Comparison of ENCODE assay signal across 19 cellular contexts in the genomic region with DNA sequence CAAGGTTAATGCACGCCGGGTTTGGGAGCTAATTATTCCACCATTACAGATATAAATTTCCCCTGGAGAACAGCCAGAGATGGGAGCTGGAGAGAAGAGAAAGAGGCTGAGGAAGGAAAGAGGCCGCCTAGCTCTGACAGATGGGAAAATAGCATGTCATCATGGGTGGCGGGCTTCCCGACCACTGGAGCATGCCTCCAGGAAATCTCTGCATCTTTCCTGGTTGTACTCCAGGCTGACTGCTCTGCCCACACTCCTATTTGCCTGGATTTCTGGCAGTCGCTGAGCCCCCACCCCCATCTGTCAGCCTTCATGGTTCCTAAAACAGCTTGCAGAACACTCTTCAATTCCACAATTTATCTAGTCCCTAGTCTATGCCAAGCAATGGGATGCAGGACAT. TPM values are rescaled to one million over a fixed set of nuclear protein-coding genes. Genes with fewer than 3 reads are reported as not detected.
"Had no signal": no experiment of that assay in that cellular context is flagged by ENCODE, and none has a peak within 500 bp of the region (broad histone marks: within the 10 kb centered on the region; RNA-seq: fewer than 3 reads in every experiment).

No MANE protein-coding gene starts in this region.

- DNase-seq: activated CD4-positive, CD25-positive, alpha-beta regulatory T cell treated with anti-CD3 and anti-CD28 coated beads, Interleukin-2, amount 50 U/mL, for 72 hours; activated naive CD4-positive, alpha-beta T cell treated with anti-CD3 and anti-CD28 coated beads for 36 hours; activated naive CD8-positive, alpha-beta T cell treated with anti-CD3 and anti-CD28 coated beads, Interleukin-2, amount 50 U/mL, for 24 hours; activated T-cell treated with anti-CD3 and anti-CD28 coated beads for 4 hours; aorta; dermis blood vessel endothelial cell; effector memory CD8-positive, alpha-beta T cell; foreskin melanocyte; head of caudate nucleus; immature natural killer cell; stimulated activated CD4-positive, alpha-beta T cell treated with anti-CD3 and anti-CD28 coated beads, Interleukin-2, amount 100 ng/mL, for 48 hours; stimulated activated naive CD4-positive, alpha-beta T cell; T1000 had no signal

- H3K36me3 Mint-ChIP-seq: immature natural killer cell; natural killer cell treated with Interleukin-12 subunit alpha and Interleukin-12 subunit beta and Interleukin-15 and Interleukin-18, amount 100 ng/mL, for 72 hours had no signal

- H3K9me3 Mint-ChIP-seq: activated naive CD4-positive, alpha-beta T cell treated with anti-CD3 and anti-CD28 coated beads for 36 hours; activated naive CD8-positive, alpha-beta T cell treated with anti-CD3 and anti-CD28 coated beads, Interleukin-2, amount 50 U/mL, for 24 hours; activated T-helper 17 cell treated with anti-CD3 and anti-CD28 coated beads, Interleukin-2, amount 50 U/mL, for 72 hours; effector memory CD8-positive, alpha-beta T cell; immature natural killer cell; natural killer cell treated with Interleukin-12 subunit alpha and Interleukin-12 subunit beta and Interleukin-15 and Interleukin-18, amount 100 ng/mL, for 72 hours had no signal

- H3K4me3 Mint-ChIP-seq: activated naive CD4-positive, alpha-beta T cell treated with anti-CD3 and anti-CD28 coated beads for 36 hours; activated naive CD8-positive, alpha-beta T cell treated with anti-CD3 and anti-CD28 coated beads, Interleukin-2, amount 50 U/mL, for 24 hours; activated T-helper 17 cell treated with anti-CD3 and anti-CD28 coated beads, Interleukin-2, amount 50 U/mL, for 72 hours; effector memory CD8-positive, alpha-beta T cell; immature natural killer cell; natural killer cell treated with Interleukin-12 subunit alpha and Interleukin-12 subunit beta and Interleukin-15 and Interleukin-18, amount 100 ng/mL, for 72 hours had no signal

- H3K27me3 Mint-ChIP-seq: activated naive CD8-positive, alpha-beta T cell treated with anti-CD3 and anti-CD28 coated beads, Interleukin-2, amount 50 U/mL, for 24 hours had no signal

- H3K4me1 Mint-ChIP-seq: activated naive CD8-positive, alpha-beta T cell treated with anti-CD3 and anti-CD28 coated beads, Interleukin-2, amount 50 U/mL, for 24 hours; activated T-helper 17 cell treated with anti-CD3 and anti-CD28 coated beads, Interleukin-2, amount 50 U/mL, for 72 hours; immature natural killer cell had no signal

- H3K27ac Mint-ChIP-seq: activated naive CD4-positive, alpha-beta T cell treated with anti-CD3 and anti-CD28 coated beads for 36 hours; activated naive CD8-positive, alpha-beta T cell treated with anti-CD3 and anti-CD28 coated beads, Interleukin-2, amount 50 U/mL, for 24 hours; activated T-helper 17 cell treated with anti-CD3 and anti-CD28 coated beads, Interleukin-2, amount 50 U/mL, for 72 hours; effector memory CD8-positive, alpha-beta T cell; immature natural killer cell; natural killer cell treated with Interleukin-12 subunit alpha and Interleukin-12 subunit beta and Interleukin-15 and Interleukin-18, amount 100 ng/mL, for 72 hours; progenitor cell of endocrine pancreas had no signal

RNA-seq across cellular contexts. Expression of gene GABRP, which starts 14.3 kb away (rescaled TPM):
- total RNA-seq: activated CD8-positive, alpha-beta memory T cell treated with anti-CD3 and anti-CD28 coated beads for 36 hours; activated naive CD4-positive, alpha-beta T cell treated with anti-CD3 and anti-CD28 coated beads for 36 hours; activated T-helper 17 cell treated with anti-CD3 and anti-CD28 coated beads, Interleukin-2, amount 50 U/mL, for 72 hours; chondrocyte; fibroblast of lung; natural killer cell treated with Interleukin-12 subunit alpha and Interleukin-12 subunit beta and Interleukin-15 and Interleukin-18, amount 100 ng/mL, for 72 hours had no signal
